In genomic region chr11:93504110-93505095, GRCh38 we compare ENCODE assay signal across 17 cellular contexts. TPM values are rescaled to one million over a fixed set of nuclear protein-coding genes. Genes with fewer than 3 reads are reported as not detected.
DNase-seq lines count a peak whose midpoint lies in the region; ATAC-seq, FAIRE-seq and TF ChIP-seq lines count a peak whose summit lies in the region.
"Had no signal": no experiment of that assay in that cellular context is flagged by ENCODE, and none has a peak within 500 bp of the region (broad histone marks: within the 10 kb centered on the region; RNA-seq: fewer than 3 reads in every experiment).

No MANE protein-coding gene starts in this region.

- POLR2A ChIA-PET in HepG2 (lab: Yijun Ruan, JAX): no interaction called here

- H3K9me3 Mint-ChIP-seq in activated T-helper 1 cell treated with anti-CD3 and anti-CD28 coated beads, Interleukin-12 subunit alpha, Interleukin-12 subunit beta, Interleukin-2, Interleukin-4 antibody, amounts not matched to agents 30 ng/mL and 10 ng/mL and 1 ng/mL, durations not matched to agents 14 hours and 24 hours and 36 hours: peaks cover 6% of the 10 kb centered on the region
- peaks cover 6% of the 10 kb centered on the region for H3K9me3 Mint-ChIP-seq in progenitor cell of endocrine pancreas (ENCODE audit: low read depth)
- no peaks in the 10 kb centered on the region for H3K9me3 Mint-ChIP-seq in activated naive CD8-positive, alpha-beta T cell treated with anti-CD3 and anti-CD28 coated beads for 36 hours

- H2AFZ ChIP-seq in HepG2 (ENCODE audit: low read length): no peak overlapping the region

- no peak overlapping the region for H3K4me2 ChIP-seq in HepG2 (ENCODE audit: low read depth, low read length)

- H3K4me3 ChIP-seq in liver (ENCODE audit: low read depth in 1 of 3, low read length in 3 of 3) (no peak overlapping the region), HepG2 (replicated peaks in 1 of 3; ENCODE audit: insufficient read depth in 1 of 3, low read depth in 2 of 3, low read length in 3 of 3) (no peak overlapping the region)

- no peak for FAIRE-seq in HepG2 (lab: Jason Lieb, UNC)
- FAIRE-seq: D721Med, G401.6, GM19239 had no signal

- no peak overlapping the region for H3K4me3 Mint-ChIP-seq in activated T-helper 1 cell treated with anti-CD3 and anti-CD28 coated beads, Interleukin-12 subunit alpha, Interleukin-12 subunit beta, Interleukin-2, Interleukin-4 antibody, amounts not matched to agents 30 ng/mL and 10 ng/mL and 1 ng/mL, durations not matched to agents 14 hours and 24 hours and 36 hours
- H3K4me3 Mint-ChIP-seq in progenitor cell of endocrine pancreas (ENCODE audit: low read depth): no peak overlapping the region
- no peak overlapping the region for H3K4me3 Mint-ChIP-seq in activated naive CD8-positive, alpha-beta T cell treated with anti-CD3 and anti-CD28 coated beads for 36 hours

- peaks cover 2% of the 10 kb centered on the region for H3K79me2 ChIP-seq in HepG2 (ENCODE audit: insufficient read depth, low read length)

- intact Hi-C loops in HepG2 (cut with micrococcal nuclease; ENCODE audit: unreplicated experiment): no loop called here
- intact Hi-C loops in activated T-helper 1 cell treated with anti-CD3 and anti-CD28 coated beads, Interleukin-12 subunit alpha, Interleukin-12 subunit beta, Interleukin-2, Interleukin-4 antibody, amounts not matched to agents 30 ng/mL and 10 ng/mL and 1 ng/mL, durations not matched to agents 14 hours and 24 hours and 36 hours (cut with micrococcal nuclease): loop anchor here (5.0 kb wide), 1 partner anchor 38 kb away; the partner anchor contains the start of gene SMCO4

- ATAC-seq in HepG2: no peak
- ATAC-seq: HCT116 had no signal

- H3K4me1 ChIP-seq in liver (ENCODE audit: control insufficient read depth in 4 of 4, insufficient read depth in 4 of 4, low read length in 3 of 4) (peaks cover 9 to 68% (median 52%) of the 10 kb centered on the region in 4 donors), HepG2 (ENCODE audit: insufficient read depth, low read length) (peaks cover 22% of the 10 kb centered on the region)

- no peaks in the 10 kb centered on the region for H3K27me3 ChIP-seq in liver (ENCODE audit: control insufficient read depth in 4 of 4, insufficient read depth in 4 of 4, low read length in 3 of 4)
- H3K27me3 ChIP-seq in HepG2 (ENCODE audit: control insufficient read depth in 1 of 2, insufficient read depth in 2 of 2, low read length in 2 of 2): no peaks in the 10 kb centered on the region

- no peaks in the 10 kb centered on the region for H4K20me1 ChIP-seq in HepG2 (ENCODE audit: insufficient read depth, low read length)

- H3K36me3 ChIP-seq in liver (ENCODE audit: control insufficient read depth in 4 of 4, insufficient read depth in 3 of 4, low read depth in 1 of 4, low read length in 3 of 4) (peaks cover 0 to 3% (median 1%) of the 10 kb centered on the region in 4 donors), HepG2 (replicated peaks in 1 of 2; ENCODE audit: control insufficient read depth in 1 of 2, insufficient read depth in 2 of 2, low read length in 2 of 2) (no peaks in the 10 kb centered on the region)

- DNase-seq in HepG2 (ENCODE audit: low spot score): no peak
- DNase-seq in NCI-H345 treated with DMSO at 0.1 percent for 48 hours (lab: John Stamatoyannopoulos, UW; ENCODE audit: unreplicated experiment): peak; percentile 18
- DNase-seq in activated T-helper 1 cell treated with anti-CD3 and anti-CD28 coated beads, Interleukin-12 subunit alpha, Interleukin-12 subunit beta, Interleukin-2, Interleukin-4 antibody, amounts not matched to agents 30 ng/mL and 10 ng/mL and 1 ng/mL, durations not matched to agents 14 hours and 24 hours and 36 hours (ENCODE audit: low spot score): no peak
- no peak for DNase-seq in progenitor cell of endocrine pancreas (ENCODE audit: low spot score, unreplicated experiment)
- DNase-seq in midbrain (lab: John Stamatoyannopoulos, UW): no peak
- no peak for DNase-seq in activated naive CD8-positive, alpha-beta T cell treated with anti-CD3 and anti-CD28 coated beads for 36 hours
- DNase-seq in NCI-H2196 (lab: John Stamatoyannopoulos, UW; ENCODE audit: unreplicated experiment): no peak
- DNase-seq: AML-193; DMS79 treated with DMSO at 0.1 percent for 48 hours; MV-4-11; NCI-H1694 treated with DMSO at 0.1 percent for 48 hours; NK-92 treated with Interleukin-12 subunit alpha and Interleukin-12 subunit beta, amount 100 ng/mL, for 24 hours had no signal

- 48% methylated on average over 3 of the region's 3 CpGs for WGBS in liver
- WGBS in HepG2 (ENCODE audit: low lambda C conversion rate): 75% methylated on average over 3 of the region's 3 CpGs

- no peak for TF ChIP-seq CTCF in liver (IDR thresholded peaks at IDR 0.05; ENCODE audit: low read depth, low read length, missing input control)
- TF ChIP-seq CTCF in HepG2 (CRISPR knock-in tag; IDR thresholded peaks at IDR 0.05): no peak
- no peak for TF ChIP-seq CTCF in progenitor cell of endocrine pancreas (IDR thresholded peaks at IDR 0.05; ENCODE audit: unreplicated experiment)

- H3K9me3 ChIP-seq in liver (ENCODE audit: control insufficient read depth in 4 of 4, low read length in 3 of 4) (no peaks in the 10 kb centered on the region), HepG2 (ENCODE audit: low read length) (no peaks in the 10 kb centered on the region)

- H3K36me3 Mint-ChIP-seq in activated T-helper 1 cell treated with anti-CD3 and anti-CD28 coated beads, Interleukin-12 subunit alpha, Interleukin-12 subunit beta, Interleukin-2, Interleukin-4 antibody, amounts not matched to agents 30 ng/mL and 10 ng/mL and 1 ng/mL, durations not matched to agents 14 hours and 24 hours and 36 hours (ENCODE audit: low read depth): peaks cover 14% of the 10 kb centered on the region
- H3K36me3 Mint-ChIP-seq in progenitor cell of endocrine pancreas (ENCODE audit: insufficient read depth): peaks cover 6% of the 10 kb centered on the region
- H3K36me3 Mint-ChIP-seq in activated naive CD8-positive, alpha-beta T cell treated with anti-CD3 and anti-CD28 coated beads for 36 hours: peaks cover 2% of the 10 kb centered on the region

- no peak for TF ChIP-seq EP300 in HepG2 (IDR thresholded peaks at IDR 0.05; ENCODE audit: low read depth in 2 of 2, low read length in 2 of 2)
- TF ChIP-seq EP300 in HepG2 (CRISPR knock-in tag; IDR thresholded peaks at IDR 0.05; ENCODE audit: borderline replicate concordance): no peak

- H3K27ac Mint-ChIP-seq in activated T-helper 1 cell treated with anti-CD3 and anti-CD28 coated beads, Interleukin-12 subunit alpha, Interleukin-12 subunit beta, Interleukin-2, Interleukin-4 antibody, amounts not matched to agents 30 ng/mL and 10 ng/mL and 1 ng/mL, durations not matched to agents 14 hours and 24 hours and 36 hours: peak overlapping the region; percentile 40
- peak overlapping the region; percentile 43 for H3K27ac Mint-ChIP-seq in progenitor cell of endocrine pancreas
- no peak overlapping the region for H3K27ac Mint-ChIP-seq in activated naive CD8-positive, alpha-beta T cell treated with anti-CD3 and anti-CD28 coated beads for 36 hours

- peaks cover 26% of the 10 kb centered on the region for H3K4me1 Mint-ChIP-seq in activated T-helper 1 cell treated with anti-CD3 and anti-CD28 coated beads, Interleukin-12 subunit alpha, Interleukin-12 subunit beta, Interleukin-2, Interleukin-4 antibody, amounts not matched to agents 30 ng/mL and 10 ng/mL and 1 ng/mL, durations not matched to agents 14 hours and 24 hours and 36 hours (ENCODE audit: low read depth)
- H3K4me1 Mint-ChIP-seq in progenitor cell of endocrine pancreas (ENCODE audit: low read depth): peaks cover 3% of the 10 kb centered on the region
- H3K4me1 Mint-ChIP-seq in activated naive CD8-positive, alpha-beta T cell treated with anti-CD3 and anti-CD28 coated beads for 36 hours: peaks cover 3% of the 10 kb centered on the region

- TF ChIP-seq RAD21 in liver (IDR thresholded peaks at IDR 0.05) (peak in 1 of 2 donors; percentile 12), HepG2 (CRISPR knock-in tag; IDR thresholded peaks at IDR 0.05) (no peak)

- TF ChIP-seq POLR2A in HepG2 (IDR thresholded peaks at IDR 0.05; ENCODE audit: insufficient read depth in 1 of 2, low read depth in 2 of 2, low read length in 2 of 2): no peak

- CTCF ChIA-PET in HepG2 (lab: Yijun Ruan, JAX; ENCODE audit: low intra/inter-chr PET ratio, low total read pairs): no interaction called here

- BruUV-seq in HepG2 (replicated peaks; lab: Mats Ljungman, UMichigan): no TSS peak

- H3K27me3 Mint-ChIP-seq in activated T-helper 1 cell treated with anti-CD3 and anti-CD28 coated beads, Interleukin-12 subunit alpha, Interleukin-12 subunit beta, Interleukin-2, Interleukin-4 antibody, amounts not matched to agents 30 ng/mL and 10 ng/mL and 1 ng/mL, durations not matched to agents 14 hours and 24 hours and 36 hours (ENCODE audit: insufficient read depth): no peaks in the 10 kb centered on the region
- H3K27me3 Mint-ChIP-seq in progenitor cell of endocrine pancreas: no peaks in the 10 kb centered on the region
- H3K27me3 Mint-ChIP-seq in activated naive CD8-positive, alpha-beta T cell treated with anti-CD3 and anti-CD28 coated beads for 36 hours: no peaks in the 10 kb centered on the region

- peak overlapping the region; percentile 68 to 76 for H3K27ac ChIP-seq in liver (ENCODE audit: low read depth in 1 of 2, low read length in 2 of 2)
- H3K27ac ChIP-seq in HepG2 (ENCODE audit: extremely low read length, insufficient read depth, low read length): no peak overlapping the region

- H3K9ac ChIP-seq in liver (ENCODE audit: low read depth in 1 of 2, low read length in 2 of 2): no peak overlapping the region
- H3K9ac ChIP-seq in HepG2 (ENCODE audit: insufficient read depth, low read depth, low read length): no peak overlapping the region

- in situ Hi-C loops in HepG2 (cut with HindIII; ENCODE audit: extremely low pct_ligation_motif_present, low pct_unique_long_range_greater_than_20kb): no loop called here

RNA-seq across cellular contexts. Expression of gene SMCO4, which starts 38.8 kb away (rescaled TPM):
- total RNA-seq in liver (10 to 100 TPM; 21.2 to 36.4 TPM), HepG2 (2016; rRNA removed; fragmentation: Illumina TruSeq; extraction: Trizol) (26.8 and 28.5 TPM in 2 replicates), progenitor cell of endocrine pancreas (25.9 and 26.5 TPM in 2 replicates)
- polyA plus RNA-seq in liver (10 to 100 TPM; 59.4 to 98.8 TPM), HepG2 (2011; rRNA removed) (10.6 and 11.7 TPM in 2 replicates)
- 32.8 and 44.9 TPM in 2 replicates for total RNA-seq in HepG2 (2016; cell fraction: cytosol; rRNA removed; fragmentation: Illumina TruSeq; extraction: Trizol; ENCODE audit: low read depth)
- total RNA-seq in HepG2 (2016; cell fraction: insoluble cytoplasmic fraction; rRNA removed; fragmentation: Illumina TruSeq; extraction: Trizol): 24.0 and 27.8 TPM in 2 replicates
- 39.9 and 58.1 TPM in 2 replicates for total RNA-seq in HepG2 (2016; cell fraction: membrane; rRNA removed; fragmentation: Illumina TruSeq; extraction: Trizol)
- total RNA-seq in HepG2 (2016; cell fraction: nucleus; rRNA removed; fragmentation: Illumina TruSeq; extraction: Trizol): 9.4 and 14.7 TPM in 2 replicates
- polyA plus RNA-seq in HepG2 (2011; cell fraction: cytosol; rRNA removed): 8.0 and 8.3 TPM in 2 replicates
- 7.7 and 10.0 TPM in 2 replicates for polyA plus RNA-seq in HepG2 (2011; cell fraction: nucleus; rRNA removed)
- polyA plus RNA-seq in HepG2 (2012): 19.1 and 21.9 TPM in 2 replicates
- polyA plus RNA-seq in HepG2 (2016; cell fraction: cytosol; fragmentation: Illumina TruSeq; extraction: Trizol; ENCODE audit: low read depth): 45.6 and 73.6 TPM in 2 replicates
- 34.5 and 47.2 TPM in 2 replicates for polyA plus RNA-seq in HepG2 (2016; cell fraction: insoluble cytoplasmic fraction; fragmentation: Illumina TruSeq; extraction: Trizol; ENCODE audit: low read depth)
- polyA plus RNA-seq in HepG2 (2016; cell fraction: membrane; fragmentation: Illumina TruSeq; extraction: Trizol; ENCODE audit: low read depth): 48.5 and 75.7 TPM in 2 replicates
- 26.9 and 36.1 TPM in 2 replicates for polyA plus RNA-seq in HepG2 (2016; cell fraction: nucleus; fragmentation: Illumina TruSeq; extraction: Trizol; ENCODE audit: insufficient read depth, low read depth)
- 1.9 and 16.7 TPM in 2 replicates for polyA minus RNA-seq in HepG2 (2011; rRNA and poly(A)+ RNA removed; ENCODE audit: low replicate concordance)
- 3.5 TPM in 1 of 2 replicates, not detected in the other for polyA minus RNA-seq in HepG2 (2011; cell fraction: cytosol; rRNA and poly(A)+ RNA removed)
- polyA minus RNA-seq in HepG2 (2011; cell fraction: nucleus; rRNA and poly(A)+ RNA removed): 2.2 and 6.6 TPM in 2 replicates
- total RNA-seq in activated T-helper 1 cell treated with anti-CD3 and anti-CD28 coated beads, Interleukin-12 subunit alpha, Interleukin-12 subunit beta, Interleukin-2, Interleukin-4 antibody, amounts not matched to agents 30 ng/mL and 10 ng/mL and 1 ng/mL, durations not matched to agents 14 hours and 24 hours and 36 hours: 33.4 and 34.8 TPM in 2 replicates
- 1 to 10 TPM; 6.1 to 6.8 TPM for total RNA-seq in activated naive CD8-positive, alpha-beta T cell treated with anti-CD3 and anti-CD28 coated beads for 36 hours
